Comparison of ENCODE assay signal across 18 cellular contexts in the genomic region with DNA sequence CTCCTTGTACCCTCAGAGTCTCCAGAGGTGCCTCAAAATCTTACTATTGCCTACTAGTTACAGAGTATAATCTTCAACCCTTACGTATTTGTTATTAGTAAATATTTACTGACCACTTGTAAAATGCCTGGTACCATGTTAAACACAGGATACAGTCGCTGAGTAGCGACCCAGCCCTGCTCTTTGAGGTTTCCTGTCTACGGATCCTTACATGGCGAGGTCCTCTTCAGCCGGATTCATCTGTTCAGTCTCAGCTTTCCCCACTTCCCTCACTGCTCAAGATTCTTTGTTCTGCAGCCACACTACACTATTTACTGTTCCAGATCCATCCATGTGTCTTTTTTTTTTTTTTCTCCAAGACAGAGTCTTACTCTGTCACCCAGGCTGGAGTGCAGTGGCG. TPM values are rescaled to one million over a fixed set of nuclear protein-coding genes. Genes with fewer than 3 reads are reported as not detected.
DNase-seq lines count a peak whose midpoint lies in the region; ATAC-seq lines count a peak whose summit lies in the region.
"Had no signal": no experiment of that assay in that cellular context is flagged by ENCODE, and none has a peak within 500 bp of the region (broad histone marks: within the 10 kb centered on the region; RNA-seq: fewer than 3 reads in every experiment).

No MANE protein-coding gene starts in this region.

- peak; percentile 88 for ATAC-seq in activated naive CD8-positive, alpha-beta T cell treated with anti-CD3 and anti-CD28 coated beads, Interleukin-2, amount 10 ng/mL, durations not matched to agents 7 days and 5 days (ENCODE audit: low read depth)
- ATAC-seq in stimulated activated naive B cell treated with anti-CD40 and anti-IgM and Interleukin-4, amounts not matched to agents 10 μg/mL and 1 μg/mL and 100 μg/mL, for 72 hours (replicated peaks) = no peak
- no peak for ATAC-seq in HG03135 (IDR thresholded peaks at IDR 0.05; ENCODE audit: unreplicated experiment)
- ATAC-seq in esophagus mucosa = no peak
- ATAC-seq: left ventricle myocardium superior had no signal

- DNase-seq in activated naive CD4-positive, alpha-beta T cell treated with anti-CD3 and anti-CD28 coated beads, Interleukin-2, amount 10 ng/mL, durations not matched to agents 7 days and 5 days = peak; percentile 27
- DNase-seq in activated naive CD4-positive, alpha-beta T cell treated with Interleukin-2 at 50 U/mL for 16 hours = no peak
- DNase-seq in Kasumi-1 (lab: John Stamatoyannopoulos, UW) = peak; percentile 95 to 98
- DNase-seq in activated naive CD8-positive, alpha-beta T cell treated with anti-CD3 and anti-CD28 coated beads, Interleukin-2, amount 10 ng/mL, durations not matched to agents 7 days and 5 days = no peak
- DNase-seq in stimulated activated naive B cell treated with anti-CD40 and anti-IgM and Interleukin-4, amounts not matched to agents 10 μg/mL and 1 μg/mL and 100 μg/mL, for 72 hours = no peak
- DNase-seq in activated CD8-positive, alpha-beta memory T cell treated with anti-CD3 and anti-CD28 coated beads, Interleukin-2, amount 50 U/mL, for 4 hours = no peak
- DNase-seq: activated effector memory CD4-positive, alpha-beta T cell treated with Interleukin-2 at 50 U/mL for 16 hours; Caco-2; EL; endodermal cell; GOT3; left ventricle myocardium superior; NCI-H1092; NCI-H2081 treated with DMSO at 0.1 percent for 48 hours; NCI-H524; testis had no signal

- H3K9me3 Mint-ChIP-seq in activated naive CD4-positive, alpha-beta T cell treated with anti-CD3 and anti-CD28 coated beads, Interleukin-2, amount 10 ng/mL, durations not matched to agents 7 days and 5 days = no peaks in the 10 kb centered on the region
- H3K9me3 Mint-ChIP-seq in activated naive CD8-positive, alpha-beta T cell treated with anti-CD3 and anti-CD28 coated beads, Interleukin-2, amount 10 ng/mL, durations not matched to agents 7 days and 5 days = no peaks in the 10 kb centered on the region
- no peaks in the 10 kb centered on the region for H3K9me3 Mint-ChIP-seq in stimulated activated naive B cell treated with anti-CD40 and anti-IgM and Interleukin-4, amounts not matched to agents 10 μg/mL and 1 μg/mL and 100 μg/mL, for 72 hours
- H3K9me3 Mint-ChIP-seq: endodermal cell had no signal

- H3K27me3 Mint-ChIP-seq in activated naive CD4-positive, alpha-beta T cell treated with anti-CD3 and anti-CD28 coated beads, Interleukin-2, amount 10 ng/mL, durations not matched to agents 7 days and 5 days = no peaks in the 10 kb centered on the region
- no peaks in the 10 kb centered on the region for H3K27me3 Mint-ChIP-seq in activated naive CD8-positive, alpha-beta T cell treated with anti-CD3 and anti-CD28 coated beads, Interleukin-2, amount 10 ng/mL, durations not matched to agents 7 days and 5 days
- H3K27me3 Mint-ChIP-seq in stimulated activated naive B cell treated with anti-CD40 and anti-IgM and Interleukin-4, amounts not matched to agents 10 μg/mL and 1 μg/mL and 100 μg/mL, for 72 hours = no peaks in the 10 kb centered on the region

- H3K27ac Mint-ChIP-seq in activated naive CD4-positive, alpha-beta T cell treated with anti-CD3 and anti-CD28 coated beads, Interleukin-2, amount 10 ng/mL, durations not matched to agents 7 days and 5 days = peak overlapping the region; percentile 79
- H3K27ac Mint-ChIP-seq in activated naive CD8-positive, alpha-beta T cell treated with anti-CD3 and anti-CD28 coated beads, Interleukin-2, amount 10 ng/mL, durations not matched to agents 7 days and 5 days = peak overlapping the region; percentile 80
- H3K27ac Mint-ChIP-seq in stimulated activated naive B cell treated with anti-CD40 and anti-IgM and Interleukin-4, amounts not matched to agents 10 μg/mL and 1 μg/mL and 100 μg/mL, for 72 hours = peak overlapping the region; percentile 4
- H3K27ac Mint-ChIP-seq: endodermal cell had no signal

- peaks cover 49% of the 10 kb centered on the region for H3K36me3 Mint-ChIP-seq in activated naive CD4-positive, alpha-beta T cell treated with anti-CD3 and anti-CD28 coated beads, Interleukin-2, amount 10 ng/mL, durations not matched to agents 7 days and 5 days
- H3K36me3 Mint-ChIP-seq in activated naive CD8-positive, alpha-beta T cell treated with anti-CD3 and anti-CD28 coated beads, Interleukin-2, amount 10 ng/mL, durations not matched to agents 7 days and 5 days = peaks cover 29% of the 10 kb centered on the region
- H3K36me3 Mint-ChIP-seq in stimulated activated naive B cell treated with anti-CD40 and anti-IgM and Interleukin-4, amounts not matched to agents 10 μg/mL and 1 μg/mL and 100 μg/mL, for 72 hours = peaks cover 29 to 42% of the 10 kb centered on the region in 2 donors

- H3K4me3 Mint-ChIP-seq in activated naive CD4-positive, alpha-beta T cell treated with anti-CD3 and anti-CD28 coated beads, Interleukin-2, amount 10 ng/mL, durations not matched to agents 7 days and 5 days = no peak overlapping the region
- no peak overlapping the region for H3K4me3 Mint-ChIP-seq in activated naive CD8-positive, alpha-beta T cell treated with anti-CD3 and anti-CD28 coated beads, Interleukin-2, amount 10 ng/mL, durations not matched to agents 7 days and 5 days
- H3K4me3 Mint-ChIP-seq in stimulated activated naive B cell treated with anti-CD40 and anti-IgM and Interleukin-4, amounts not matched to agents 10 μg/mL and 1 μg/mL and 100 μg/mL, for 72 hours = no peak overlapping the region
- H3K4me3 Mint-ChIP-seq: endodermal cell had no signal

- H3K4me1 Mint-ChIP-seq in activated naive CD4-positive, alpha-beta T cell treated with anti-CD3 and anti-CD28 coated beads, Interleukin-2, amount 10 ng/mL, durations not matched to agents 7 days and 5 days = peaks cover 8% of the 10 kb centered on the region
- peaks cover 5% of the 10 kb centered on the region for H3K4me1 Mint-ChIP-seq in activated naive CD8-positive, alpha-beta T cell treated with anti-CD3 and anti-CD28 coated beads, Interleukin-2, amount 10 ng/mL, durations not matched to agents 7 days and 5 days
- H3K4me1 Mint-ChIP-seq in stimulated activated naive B cell treated with anti-CD40 and anti-IgM and Interleukin-4, amounts not matched to agents 10 μg/mL and 1 μg/mL and 100 μg/mL, for 72 hours = no peaks in the 10 kb centered on the region
- H3K4me1 Mint-ChIP-seq: endodermal cell had no signal

- POLR2A ChIA-PET in activated naive CD8-positive, alpha-beta T cell treated with anti-CD3 and anti-CD28 coated beads, Interleukin-2, amount 10 ng/mL, durations not matched to agents 7 days and 5 days (lab: Charles Lee) = no interaction called here

- CTCF ChIA-PET in activated naive CD4-positive, alpha-beta T cell treated with anti-CD3 and anti-CD28 coated beads, Interleukin-2, amount 10 ng/mL, durations not matched to agents 7 days and 5 days (lab: Charles Lee) = no interaction called here

RNA-seq across cellular contexts. Expression of gene TTC36, which starts 13.2 kb away (rescaled TPM):
- 1 to 10 TPM in 1 of 2 experiments, under 1 TPM in 1; 0.68 to 1.0 TPM for total RNA-seq in activated naive CD8-positive, alpha-beta T cell treated with anti-CD3 and anti-CD28 coated beads, Interleukin-2, amount 10 ng/mL, durations not matched to agents 7 days and 5 days
- total RNA-seq in esophagus mucosa = not detected

RNA-seq across cellular contexts. Expression of gene TMEM25, which starts 16.9 kb away (rescaled TPM):
- 10 to 100 TPM; 11.8 to 12.5 TPM for total RNA-seq in activated naive CD8-positive, alpha-beta T cell treated with anti-CD3 and anti-CD28 coated beads, Interleukin-2, amount 10 ng/mL, durations not matched to agents 7 days and 5 days
- 8.3 TPM for total RNA-seq in esophagus mucosa

RNA-seq across cellular contexts. Expression of gene IFT46, which starts 51.6 kb away (rescaled TPM):
- 10 to 100 TPM; 12.1 to 14.3 TPM for total RNA-seq in activated naive CD8-positive, alpha-beta T cell treated with anti-CD3 and anti-CD28 coated beads, Interleukin-2, amount 10 ng/mL, durations not matched to agents 7 days and 5 days
- total RNA-seq in esophagus mucosa = 14.6 TPM

RNA-seq across cellular contexts. Expression of gene ARCN1, which starts 58.1 kb away (rescaled TPM):
- total RNA-seq in activated naive CD8-positive, alpha-beta T cell treated with anti-CD3 and anti-CD28 coated beads, Interleukin-2, amount 10 ng/mL, durations not matched to agents 7 days and 5 days = 100 to 1,000 TPM; 107 to 108 TPM
- total RNA-seq in esophagus mucosa = 71.7 TPM

Comparison
In these comparisons a context has a peak if more than half of its experiments do, and no peak if none do; other contexts are left out.
1. DNase-seq: peak in activated naive CD4-positive, alpha-beta T cell treated with anti-CD3 and anti-CD28 coated beads, Interleukin-2, amount 10 ng/mL, durations not matched to agents 7 days and 5 days (single experiment) and Kasumi-1 (2 of 2); none in activated naive CD4-positive, alpha-beta T cell treated with Interleukin-2 at 50 U/mL for 16 hours (single experiment), activated naive CD8-positive, alpha-beta T cell treated with anti-CD3 and anti-CD28 coated beads, Interleukin-2, amount 10 ng/mL, durations not matched to agents 7 days and 5 days (single experiment), stimulated activated naive B cell treated with anti-CD40 and anti-IgM and Interleukin-4, amounts not matched to agents 10 μg/mL and 1 μg/mL and 100 μg/mL, for 72 hours (single experiment) and activated CD8-positive, alpha-beta memory T cell treated with anti-CD3 and anti-CD28 coated beads, Interleukin-2, amount 50 U/mL, for 4 hours (single experiment).
2. H3K27ac Mint-ChIP-seq: peak in every context shown above with its lines; median percentile 80 in activated naive CD8-positive, alpha-beta T cell treated with anti-CD3 and anti-CD28 coated beads, Interleukin-2, amount 10 ng/mL, durations not matched to agents 7 days and 5 days; 79 in activated naive CD4-positive, alpha-beta T cell treated with anti-CD3 and anti-CD28 coated beads, Interleukin-2, amount 10 ng/mL, durations not matched to agents 7 days and 5 days; 4 in stimulated activated naive B cell treated with anti-CD40 and anti-IgM and Interleukin-4, amounts not matched to agents 10 μg/mL and 1 μg/mL and 100 μg/mL, for 72 hours.